Comparison of ENCODE assay signal across 8 cellular contexts in genomic region chr2:172429351-172429968, GRCh38. TPM values are rescaled to one million over a fixed set of nuclear protein-coding genes. Genes with fewer than 3 reads are reported as not detected.
A peak's percentile ranks its signal among the peaks of the same experiment; 100 is the strongest.
DNase-seq lines count a peak whose midpoint lies in the region; ATAC-seq and TF ChIP-seq lines count a peak whose summit lies in the region.

No MANE protein-coding gene starts in this region.

- H3K36me3 ChIP-seq in ES-I3 (ENCODE audit: insufficient read depth, low read length) (no peaks in the 10 kb centered on the region), SJSA1 (no peaks in the 10 kb centered on the region; the same call in 1 of the 2 replicates)

- DNase-seq in SJSA1 (ENCODE audit: low read depth in 1 of 2, low spot score in 2 of 2), result no peak
- peak in 1 of 2 donors; percentile 40 for DNase-seq in foreskin keratinocyte
- peak; percentile 39 for DNase-seq in pons (ENCODE audit: low spot score)
- no peak for DNase-seq in HCEC 1CT
- no peak for DNase-seq in activated CD8-positive, alpha-beta memory T cell treated with anti-CD3 and anti-CD28 coated beads, Interleukin-2, amount 50 U/mL, for 4 hours
- no peak for DNase-seq in left lobe of liver (ENCODE audit: low spot score)

- ATAC-seq in foreskin keratinocyte (no peak), left lobe of liver (no peak), GM18502 (IDR thresholded peaks at IDR 0.05; ENCODE audit: poor library complexity, unreplicated experiment) (no peak)

- H3K4me3 ChIP-seq in SJSA1, result peak overlapping the region; percentile 74; the same call in 1 of the 2 replicates

- H3K9me3 ChIP-seq in ES-I3 (ENCODE audit: control insufficient read depth, insufficient read depth, low read length) (no peaks in the 10 kb centered on the region), SJSA1 (replicated peaks) (0 out of 2 replicates have a peak, but pooled peaks cover 2% of the 10 kb centered on the region)

- peaks cover 40% of the 10 kb centered on the region for H3K4me1 ChIP-seq in ES-I3 (ENCODE audit: insufficient read depth, low read length)
- peaks cover 20% of the 10 kb centered on the region for H3K4me1 ChIP-seq in SJSA1 (replicated peaks)
- H3K4me1 ChIP-seq in foreskin keratinocyte, result peaks cover 23% of the 10 kb centered on the region

- H3K27me3 ChIP-seq in SJSA1 (replicated peaks) (no peaks in the 10 kb centered on the region), foreskin keratinocyte (no peaks in the 10 kb centered on the region)

- TF ChIP-seq CTCF in foreskin keratinocyte (conservative IDR thresholded peaks at IDR 0.05), result peak; percentile 28

- no peak overlapping the region for H3K27ac ChIP-seq in SJSA1
- peak overlapping the region; percentile 83 for H3K27ac ChIP-seq in foreskin keratinocyte

- H3K9ac ChIP-seq in ES-I3 (ENCODE audit: low read depth, low read length), result peak overlapping the region; percentile 85

RNA-seq across cellular contexts. Expression of gene ITGA6, which starts 2.1 kb away (rescaled TPM):
- 26.7 and 32.9 TPM in 2 replicates for total RNA-seq in SJSA1 (2014; rRNA removed; shearing (Covaris generic))
- total RNA-seq in foreskin keratinocyte, result 815 and 842 TPM in 2 replicates
- 168 and 201 TPM in 2 replicates for polyA plus RNA-seq in foreskin keratinocyte
- 13.5 TPM for total RNA-seq in left lobe of liver

Comparison
In these comparisons a context has a peak if more than half of its experiments do, and no peak if none do; other contexts are left out.
1. RNA of gene ITGA6, which starts 2.1 kb away (total RNA-seq): 815 to 842 TPM in foreskin keratinocyte; 26.7 to 32.9 TPM in SJSA1 and 13.5 TPM in left lobe of liver (single experiment); every median in the first group is over 10 times any median in the second.